In genomic region chr19:19461671-19462622, GRCh38 we compare ENCODE assay signal across 7 cellular contexts. TPM values are rescaled to one million over a fixed set of nuclear protein-coding genes. Genes with fewer than 3 reads are reported as not detected.
DNase-seq lines count a peak whose midpoint lies in the region; ATAC-seq and TF ChIP-seq lines count a peak whose summit lies in the region.

No MANE protein-coding gene starts in this region.

- no peak for TF ChIP-seq POLR2A in uterus (IDR thresholded peaks at IDR 0.05)

- H3K27ac ChIP-seq in HUES64 (ENCODE audit: low read depth, low read length) (peak overlapping the region; percentile 88), endodermal cell (ENCODE audit: low read depth, low read length) (peak overlapping the region; percentile 72), uterus (peak overlapping the region; percentile 60 to 64)

- WGBS in HUES64 = 22% methylated on average over 27 of the region's 27 CpGs
- 37 to 40% methylated on average over 15 to 27 of the region's 27 CpGs for WGBS in endodermal cell (ENCODE audit: insufficient coverage in 1 of 2, insufficient read length in 1 of 2), 2 experiments

- ATAC-seq in mucosa of descending colon (peak; percentile 71), HG02938 (IDR thresholded peaks at IDR 0.05; ENCODE audit: unreplicated experiment) (no peak)

- H3K4me1 Mint-ChIP-seq in endodermal cell = peaks cover 53% of the 10 kb centered on the region

- H3K4me1 ChIP-seq in HUES64 (ENCODE audit: insufficient read depth, low read length) (peaks cover 67% of the 10 kb centered on the region), endodermal cell (ENCODE audit: control insufficient read depth, insufficient read depth, low read length) (peaks cover 37% of the 10 kb centered on the region), mucosa of descending colon (ENCODE audit: low read depth) (peaks cover 65% of the 10 kb centered on the region), uterus (peaks cover 0 to 27% of the 10 kb centered on the region in 2 donors)

- H3K27me3 Mint-ChIP-seq in endodermal cell (ENCODE audit: insufficient read depth) = no peaks in the 10 kb centered on the region

- H3K27ac Mint-ChIP-seq in endodermal cell = peak overlapping the region; percentile 92

- H3K4me3 ChIP-seq in HUES64 (ENCODE audit: low read length) = peak overlapping the region; percentile 22
- H3K4me3 ChIP-seq in endodermal cell (ENCODE audit: low read length) = peak overlapping the region; percentile 53
- H3K4me3 ChIP-seq in mucosa of descending colon = no peak overlapping the region
- H3K4me3 ChIP-seq in uterus = no peak overlapping the region

- TF ChIP-seq CTCF in endodermal cell (conservative IDR thresholded peaks at IDR 0.05) (no peak), mucosa of descending colon (IDR thresholded peaks at IDR 0.05) (no peak), uterus (IDR thresholded peaks at IDR 0.05) (no peak)

- peaks cover 20% of the 10 kb centered on the region for H3K36me3 ChIP-seq in HUES64 (ENCODE audit: insufficient read depth, low read length)
- peaks cover 29% of the 10 kb centered on the region for H3K36me3 ChIP-seq in endodermal cell (ENCODE audit: control insufficient read depth, insufficient read depth, low read length)
- H3K36me3 ChIP-seq in mucosa of descending colon (ENCODE audit: low read depth) = no peaks in the 10 kb centered on the region
- no peaks in the 10 kb centered on the region for H3K36me3 ChIP-seq in uterus

- no peaks in the 10 kb centered on the region; the same call in 1 of the 2 replicates for H3K9me3 ChIP-seq in HUES64 (ENCODE audit: insufficient read depth, low read depth, low read length)
- peaks cover 15% of the 10 kb centered on the region for H3K9me3 ChIP-seq in endodermal cell (ENCODE audit: control insufficient read depth, low read length)
- no peaks in the 10 kb centered on the region for H3K9me3 ChIP-seq in mucosa of descending colon
- no peaks in the 10 kb centered on the region for H3K9me3 ChIP-seq in uterus

- H3K27me3 ChIP-seq in HUES64 (ENCODE audit: insufficient read depth, low read length) (no peaks in the 10 kb centered on the region), endodermal cell (ENCODE audit: control insufficient read depth, insufficient read depth, low read length, poor library complexity, severe bottlenecking) (no peaks in the 10 kb centered on the region), uterus (no peaks in the 10 kb centered on the region)

- H3K9ac ChIP-seq in HUES64 (ENCODE audit: low read depth, low read length) (0 out of 2 replicates have a peak overlapping the region, but pooled peaks have one; percentile 3), endodermal cell (ENCODE audit: extremely low read depth, low read length, poor library complexity, severe bottlenecking) (no peak overlapping the region)

- intact Hi-C loops in mucosa of descending colon (cut with DNase I, micrococcal nuclease) = no loop called here
- intact Hi-C loops in uterus (cut with DNase I; ENCODE audit: low total_unique reads) = no loop called here

- peaks cover 15% of the 10 kb centered on the region for H3K9me3 Mint-ChIP-seq in endodermal cell

- DNase-seq in SHP77 treated with DMSO at 0.1 percent for 48 hours (lab: John Stamatoyannopoulos, UW) (peak; percentile 92), endodermal cell (peak; percentile 94), mucosa of descending colon (peak; percentile 68 to 82 (median 80)), uterus (peak; percentile 49 to 57), hippocampal formation (lab: John Stamatoyannopoulos, UW) (no peak)

- peak overlapping the region; percentile 21 for H3K4me3 Mint-ChIP-seq in endodermal cell

- peaks cover 23% of the 10 kb centered on the region for H3K36me3 Mint-ChIP-seq in endodermal cell (ENCODE audit: low read depth)

RNA-seq across cellular contexts. Expression of gene TSSK6, which starts 53.4 kb away (rescaled TPM):
- polyA plus RNA-seq in HUES64 (2013, experiment 1 of 2) = 1.4 TPM
- 1.9 TPM for polyA plus RNA-seq in HUES64 (2013, experiment 2 of 2)
- total RNA-seq in endodermal cell (1 to 10 TPM; 2.9 to 5.0 TPM), mucosa of descending colon (1 to 10 TPM; 1.8 to 2.5 (median 2.3) TPM), uterus (1 to 10 TPM in 2 of 4 donors, not detected in 2; 1.3 to 2.0 TPM)
- 3.5 TPM for polyA plus RNA-seq in endodermal cell (2013, experiment 1 of 2)
- polyA plus RNA-seq in endodermal cell (2013, experiment 2 of 2) = 2.5 TPM

RNA-seq across cellular contexts. Expression of gene NDUFA13, which starts 54.1 kb away (rescaled TPM):
- polyA plus RNA-seq in HUES64 (2013, experiment 1 of 2) = 184 TPM
- polyA plus RNA-seq in HUES64 (2013, experiment 2 of 2) = 194 TPM
- total RNA-seq in endodermal cell = 100 to 1,000 TPM; 408 to 446 TPM
- 206 TPM for polyA plus RNA-seq in endodermal cell (2013, experiment 1 of 2)
- 187 TPM for polyA plus RNA-seq in endodermal cell (2013, experiment 2 of 2)
- total RNA-seq in mucosa of descending colon = 100 to 1,000 TPM; 347 to 437 (median 348) TPM
- total RNA-seq in uterus = 100 to 1,000 TPM in 1 of 4 donors, 10 to 100 TPM in 3; 28.6 to 204 (median 60.9) TPM

RNA-seq across cellular contexts. Expression of gene GATAD2A, which starts 56.5 kb away (rescaled TPM):
- 75.3 TPM for polyA plus RNA-seq in HUES64 (2013, experiment 1 of 2)
- 75.9 TPM for polyA plus RNA-seq in HUES64 (2013, experiment 2 of 2)
- total RNA-seq in endodermal cell = 100 to 1,000 TPM; 115 to 126 TPM
- polyA plus RNA-seq in endodermal cell (2013, experiment 1 of 2) = 62.7 TPM
- polyA plus RNA-seq in endodermal cell (2013, experiment 2 of 2) = 56.7 TPM
- 100 to 1,000 TPM in 2 of 3 donors, 10 to 100 TPM in 1; 89.3 to 117 (median 107) TPM for total RNA-seq in mucosa of descending colon
- total RNA-seq in uterus = 10 to 100 TPM in 3 of 4 donors, 1 to 10 TPM in 1; 9.7 to 65.1 (median 22.3) TPM

Comparison
In these comparisons a context has a peak if more than half of its experiments do, and no peak if none do; other contexts are left out.
1. H3K4me3 ChIP-seq: peak in HUES64 (single experiment) and endodermal cell (single experiment); none in mucosa of descending colon (single experiment) and uterus (0 of 2).
2. DNase-seq: peak in SHP77 treated with DMSO at 0.1 percent for 48 hours (single experiment), endodermal cell (single experiment), mucosa of descending colon (3 of 3) and uterus (2 of 2); none in hippocampal formation (0 of 2).
3. Peak in every context shown above with its lines, with median percentiles within 50 percentile points of each other: H3K27ac ChIP-seq.